In genomic region chr18:2657788-2658458, GRCh38 we compare ENCODE assay signal across 8 cellular contexts. TPM values are rescaled to one million over a fixed set of nuclear protein-coding genes. Genes with fewer than 3 reads are reported as not detected.
DNase-seq lines count a peak whose midpoint lies in the region; ATAC-seq and TF ChIP-seq lines count a peak whose summit lies in the region.

No MANE protein-coding gene starts in this region.

- H2AFZ ChIP-seq in PC-9 = no peak overlapping the region

- H3K4me2 ChIP-seq in PC-9 = peak overlapping the region; percentile 97

- H3K4me1 Mint-ChIP-seq in nephron progenitor cell = peaks cover 28% of the 10 kb centered on the region

- H3K9me2 ChIP-seq in PC-9 (ENCODE audit: insufficient read depth) = no peaks in the 10 kb centered on the region

- intact Hi-C loops in left cardiac atrium (cut with DNase I) = no loop called here
- intact Hi-C loops in PC-9 (cut with micrococcal nuclease; ENCODE audit: unreplicated experiment) = no loop called here

- H3K27me3 ChIP-seq in cardiac muscle cell (peaks cover 19% of the 10 kb centered on the region), PC-9 (ENCODE audit: insufficient read depth, low read depth) (no peaks in the 10 kb centered on the region), duodenal mucosa (ENCODE audit: control insufficient read depth in 1 of 2, insufficient read depth in 2 of 2, low read length in 2 of 2) (no peaks in the 10 kb centered on the region)

- CTCF ChIA-PET in PC-9 (lab: Charles Lee) = interaction anchor here (0.6 kb wide), 1 partner anchor 1671 kb away, joined by 3 read pairs; no protein-coding TSS in a partner anchor

- 0 out of 2 replicates have a peak, but pooled peaks cover 11% of the 10 kb centered on the region for H3F3A ChIP-seq in PC-9 (ENCODE audit: insufficient read depth, low read depth)

- peaks cover 22% of the 10 kb centered on the region for H3K9me3 Mint-ChIP-seq in nephron progenitor cell

- POLR2A ChIA-PET in PC-9 (lab: Charles Lee; ENCODE audit: unreplicated experiment) = interaction anchor here (0.6 to 0.9 kb wide), 6 partner anchors 17 to 191 kb away, joined by 3 to 21 read pairs (median 6); no protein-coding TSS in a partner anchor

- H3K36me3 ChIP-seq in cardiac muscle cell (no peaks in the 10 kb centered on the region), PC-9 (ENCODE audit: low read depth) (no peaks in the 10 kb centered on the region), duodenal mucosa (ENCODE audit: control insufficient read depth in 1 of 2, insufficient read depth in 2 of 2, low read length in 2 of 2) (peaks cover 0 to 3% of the 10 kb centered on the region in 2 donors)

- peaks cover 16% of the 10 kb centered on the region for H3K27me3 Mint-ChIP-seq in nephron progenitor cell (ENCODE audit: low read depth, poor library complexity)

- H3K4me3 ChIP-seq in cardiac muscle cell (peak overlapping the region; percentile 90), PC-9 (peak overlapping the region; percentile 74), duodenal mucosa (ENCODE audit: low read depth in 1 of 2, low read length in 2 of 2) (peak overlapping the region; percentile 95)

- H3K4me1 ChIP-seq in cardiac muscle cell (ENCODE audit: low read depth) = peaks cover 9% of the 10 kb centered on the region
- peaks cover 39% of the 10 kb centered on the region for H3K4me1 ChIP-seq in PC-9 (replicated peaks; ENCODE audit: insufficient read depth)
- peaks cover 0 to 17% of the 10 kb centered on the region in 2 donors for H3K4me1 ChIP-seq in duodenal mucosa (ENCODE audit: control insufficient read depth in 1 of 2, insufficient read depth in 2 of 2, low read length in 2 of 2)

- no TSS peak for BruUV-seq in PC-9 (replicated peaks; lab: Mats Ljungman, UMichigan)

- H3K4me3 Mint-ChIP-seq in nephron progenitor cell = peak overlapping the region; percentile 96

- H3K36me3 Mint-ChIP-seq in nephron progenitor cell (ENCODE audit: low read depth) = peaks cover 29% of the 10 kb centered on the region

- no peaks in the 10 kb centered on the region for H3K9me3 ChIP-seq in cardiac muscle cell (ENCODE audit: low read depth)
- H3K9me3 ChIP-seq in PC-9 (ENCODE audit: insufficient read depth, low read depth) = no peaks in the 10 kb centered on the region
- H3K9me3 ChIP-seq in duodenal mucosa (ENCODE audit: control insufficient read depth in 1 of 2, low read length in 2 of 2) = no peaks in the 10 kb centered on the region

- TF ChIP-seq CTCF in cardiac muscle cell (IDR thresholded peaks at IDR 0.05; ENCODE audit: low read depth, low read length) (no peak), PC-9 (conservative IDR thresholded peaks at IDR 0.05) (no peak), nephron progenitor cell (IDR thresholded peaks at IDR 0.05) (no peak)

- H3K9ac ChIP-seq in duodenal mucosa (ENCODE audit: low read depth in 1 of 2, low read length in 2 of 2) = peak overlapping the region in 1 of 2 donors; percentile 82

- H3K79me2 ChIP-seq in PC-9 (ENCODE audit: low read depth) = peaks cover 68% of the 10 kb centered on the region

- H4K20me1 ChIP-seq in PC-9 (ENCODE audit: insufficient read depth) = peaks cover 48% of the 10 kb centered on the region

- DNase-seq in cardiac muscle cell (ENCODE audit: low read depth in 1 of 2, low spot score in 1 of 2) = peak in 1 of 2 donors; percentile 74
- DNase-seq in left cardiac atrium = no peak
- peak in 1 of 2 experiments; percentile 66 for DNase-seq in PC-9
- DNase-seq in nephron progenitor cell = no peak
- DNase-seq in stimulated activated CD4-positive, alpha-beta T cell treated with anti-CD3 and anti-CD28 coated beads, Interleukin-2, amount 100 ng/mL, for 24 hours = no peak
- no peak for DNase-seq in retina
- no peak for DNase-seq in substantia nigra (lab: John Stamatoyannopoulos, UW)

- H3K27ac ChIP-seq in cardiac muscle cell = no peak overlapping the region
- H3K27ac ChIP-seq in PC-9 = peak overlapping the region; percentile 83
- H3K27ac ChIP-seq in duodenal mucosa (ENCODE audit: low read depth, low read length) = no peak overlapping the region
- no peak overlapping the region for H3K27ac ChIP-seq in substantia nigra (ENCODE audit: low read depth, low read length, poor library complexity, severe bottlenecking)

- no peak for ATAC-seq in left cardiac atrium

- no peak overlapping the region for H3K27ac Mint-ChIP-seq in nephron progenitor cell

RNA-seq across cellular contexts. Expression of gene SMCHD1, which starts 2.4 kb away (rescaled TPM):
- total RNA-seq in cardiac muscle cell (34.1 and 54.2 TPM in 2 replicates), left cardiac atrium (10 to 100 TPM; 24.5 to 28.7 TPM), PC-9 (2021) (44.9 and 73.7 TPM in 2 replicates)
- 18.9 and 22.1 TPM in 2 replicates for polyA plus RNA-seq in cardiac muscle cell
